Comparison of ENCODE assay signal across 13 cellular contexts in genomic region chr12:50390284-50390683, GRCh38. TPM values are rescaled to one million over a fixed set of nuclear protein-coding genes. Genes with fewer than 3 reads are reported as not detected.
A peak's percentile ranks its signal among the peaks of the same experiment; 100 is the strongest.
DNase-seq lines count a peak whose midpoint lies in the region; FAIRE-seq and TF ChIP-seq lines count a peak whose summit lies in the region.
"Had no signal": no experiment of that assay in that cellular context is flagged by ENCODE, and none has a peak within 500 bp of the region (broad histone marks: within the 10 kb centered on the region; RNA-seq: fewer than 3 reads in every experiment).

No MANE protein-coding gene starts in this region.

- DNase-seq in HFFc6, result peak; percentile 84
- peak in 4 of 7 donors; percentile 32 to 58 (median 54) for DNase-seq in adrenal gland
- DNase-seq in foreskin fibroblast, result peak; percentile 92 to 94
- DNase-seq in small intestine, result peak; percentile 76
- DNase-seq in HAP-1 (ENCODE audit: low spot score in 2 of 2), result no peak
- DNase-seq in Calu3, result no peak
- DNase-seq in NCI-H2081 (lab: John Stamatoyannopoulos, UW), result no peak
- no peak for DNase-seq in stimulated activated CD4-positive, alpha-beta T cell treated with anti-CD3 and anti-CD28 coated beads, Interleukin-2, amount 100 ng/mL, for 24 hours
- DNase-seq: NCI-H2171 treated with DMSO at 0.1 percent for 48 hours; stimulated activated CD4-positive, alpha-beta T cell treated with anti-CD3 and anti-CD28 coated beads, Interleukin-4, amount 100 ng/mL, for 24 hours had no signal

- CTCF ChIA-PET in Calu3 (lab: Charles Lee), result interaction anchor here (0.7 kb wide), 1 partner anchor 178 kb away, joined by 3 read pairs; no protein-coding TSS in a partner anchor

- BruUV-seq in Calu3 (replicated peaks; lab: Mats Ljungman, UMichigan), result no TSS peak

- TF ChIP-seq CTCF in HFFc6 (IDR thresholded peaks at IDR 0.05), result no peak
- no peak for TF ChIP-seq CTCF in adrenal gland (IDR thresholded peaks at IDR 0.05)
- no peak for TF ChIP-seq CTCF in foreskin fibroblast (IDR thresholded peaks at IDR 0.05; ENCODE audit: low read depth, low read length)
- no peak for TF ChIP-seq CTCF in Calu3 (IDR thresholded peaks at IDR 0.05; ENCODE audit: unreplicated experiment)

- H3K4me1 ChIP-seq in adrenal gland (replicated peaks in 1 of 2) (peaks cover 0 to 13% of the 10 kb centered on the region in 2 donors), small intestine (ENCODE audit: control insufficient read depth in 2 of 2, insufficient read depth in 1 of 2, low read depth in 1 of 2, low read length in 1 of 2) (peaks cover 4 to 6% of the 10 kb centered on the region in 2 donors), HAP-1 (peaks cover 17% of the 10 kb centered on the region)

- 27 to 37% (median 36%) methylated on average over 3 of the region's 3 CpGs for WGBS in adrenal gland, 4 donors
- WGBS in small intestine, 3 donors, result 16 to 55% (median 29%) methylated on average over 3 of the region's 3 CpGs

- H3K27ac ChIP-seq in adrenal gland (peak overlapping the region in 3 of 5 donors; percentile 54 to 79 (median 60)), small intestine (ENCODE audit: low read depth in 1 of 2, low read length in 1 of 2) (no peak overlapping the region)

- no peaks in the 10 kb centered on the region for H3K9me3 ChIP-seq in adrenal gland (replicated peaks in 1 of 3)
- H3K9me3 ChIP-seq in small intestine (ENCODE audit: control insufficient read depth, low read depth), result no peaks in the 10 kb centered on the region
- no peaks in the 10 kb centered on the region for H3K9me3 ChIP-seq in HAP-1

- intact Hi-C loops in adrenal gland (cut with DNase I) (no loop called here), Calu3 (cut with micrococcal nuclease; ENCODE audit: unreplicated experiment) (no loop called here)

- no peak for TF ChIP-seq POLR2A in adrenal gland (IDR thresholded peaks at IDR 0.05)

- no peak overlapping the region for H3K4me3 ChIP-seq in adrenal gland
- H3K4me3 ChIP-seq in foreskin fibroblast (ENCODE audit: low read depth in 1 of 2, low read length in 2 of 2), result no peak overlapping the region
- H3K4me3 ChIP-seq in small intestine (ENCODE audit: low read depth in 1 of 2, low read length in 2 of 2), result no peak overlapping the region
- no peak overlapping the region for H3K4me3 ChIP-seq in HAP-1

- no peak for FAIRE-seq in small intestine (lab: Jason Lieb, UNC)

- H3K27me3 Mint-ChIP-seq in HFFc6 (ENCODE audit: insufficient read depth) (no peaks in the 10 kb centered on the region), Calu3 (ENCODE audit: unreplicated experiment) (no peaks in the 10 kb centered on the region)

- H3K36me3 ChIP-seq in adrenal gland (replicated peaks in 1 of 2) (no peaks in the 10 kb centered on the region), small intestine (ENCODE audit: control insufficient read depth in 2 of 2, insufficient read depth in 2 of 2, low read length in 2 of 2) (no peaks in the 10 kb centered on the region), HAP-1 (replicated peaks) (no peaks in the 10 kb centered on the region)

- H3K4me3 Mint-ChIP-seq in HFFc6, result peak overlapping the region; percentile 19; the same call in 1 of the 2 replicates
- no peak overlapping the region for H3K4me3 Mint-ChIP-seq in Calu3 (ENCODE audit: low read depth, unreplicated experiment)
- H3K4me3 Mint-ChIP-seq: nephron had no signal

- H3K36me3 Mint-ChIP-seq in HFFc6 (ENCODE audit: low read depth) (no peaks in the 10 kb centered on the region), Calu3 (ENCODE audit: insufficient read depth, unreplicated experiment) (no peaks in the 10 kb centered on the region)

- no peaks in the 10 kb centered on the region for H3K9me3 Mint-ChIP-seq in HFFc6
- no peaks in the 10 kb centered on the region for H3K9me3 Mint-ChIP-seq in Calu3 (ENCODE audit: low read depth, unreplicated experiment)
- H3K9me3 Mint-ChIP-seq: nephron had no signal

- no peaks in the 10 kb centered on the region for H3K27me3 ChIP-seq in adrenal gland
- peaks cover 0 to 3% of the 10 kb centered on the region in 2 donors for H3K27me3 ChIP-seq in small intestine (ENCODE audit: control insufficient read depth in 2 of 2, insufficient read depth in 2 of 2, low read length in 2 of 2)
- H3K27me3 ChIP-seq in HAP-1 (ENCODE audit: low read depth), result no peaks in the 10 kb centered on the region

- H3K27ac Mint-ChIP-seq in HFFc6 (peak overlapping the region; percentile 78), Calu3 (ENCODE audit: unreplicated experiment) (no peak overlapping the region)
- H3K27ac Mint-ChIP-seq: nephron had no signal

- H3K4me1 Mint-ChIP-seq in HFFc6 (ENCODE audit: low read depth) (peaks cover 38% of the 10 kb centered on the region), Calu3 (ENCODE audit: low read depth, unreplicated experiment) (peaks cover 23% of the 10 kb centered on the region)

- in situ Hi-C loops in HAP-1 (cut with MboI; ENCODE audit: low sequenced_read_pairs), result no loop called here

RNA-seq across cellular contexts. Expression of gene FAM186A, which starts 6.1 kb away (rescaled TPM):
- total RNA-seq in HFFc6 (2021; fragmentation: NEBNext Ultra II Directional; extraction: Animal tissue kit (Norgen Biotek cat#: 25700)), result not detected
- not detected for total RNA-seq in adrenal gland
- polyA plus RNA-seq in adrenal gland, result under 1 TPM in 2 of 3 donors, not detected in 1; 0.03 to 0.08 TPM
- not detected for polyA plus RNA-seq in small intestine
- total RNA-seq in Calu3 (2022), result not detected in 2 replicates
- total RNA-seq: T-helper 1 cell treated with Interleukin-12 subunit alpha and Interleukin-12 subunit beta and Interleukin-4 antibody, amounts not matched to agents 30 ng/mL and 1 ng/mL, for 36 hours; temporal lobe had no signal

RNA-seq across cellular contexts. Expression of gene LARP4, which starts 10.4 kb away (rescaled TPM):
- 10 to 100 TPM; 51.3 to 59.6 (median 57.2) TPM for total RNA-seq in HFFc6 (2021; fragmentation: NEBNext Ultra II Directional; extraction: Animal tissue kit (Norgen Biotek cat#: 25700))
- 100 to 1,000 TPM in 1 of 8 donors, 10 to 100 TPM in 7; 34.4 to 111 (median 57.1) TPM for total RNA-seq in adrenal gland
- 10 to 100 TPM in 2 of 3 donors, 1 to 10 TPM in 1; 9.4 to 88.3 (median 10.8) TPM for polyA plus RNA-seq in adrenal gland
- polyA plus RNA-seq in small intestine, result 10 to 100 TPM in 2 of 3 donors, 1 to 10 TPM in 1; 6.8 to 13.3 (median 11.9) TPM
- total RNA-seq in Calu3 (2022), result 57.7 and 67.6 TPM in 2 replicates

Comparison
In these comparisons a context has a peak if more than half of its experiments do, and no peak if none do; other contexts are left out.
1. DNase-seq: peak in HFFc6 (single experiment), adrenal gland (4 of 7), foreskin fibroblast (2 of 2) and small intestine (single experiment); none in HAP-1 (0 of 2), Calu3 (single experiment), NCI-H2081 (0 of 2) and stimulated activated CD4-positive, alpha-beta T cell treated with anti-CD3 and anti-CD28 coated beads, Interleukin-2, amount 100 ng/mL, for 24 hours (0 of 2).
2. H3K27ac ChIP-seq: peak in adrenal gland (3 of 5); none in small intestine (0 of 2).